In genomic region chr9:129225815-129226214, GRCh38 we compare ENCODE assay signal across 8 cellular contexts. TPM values are rescaled to one million over a fixed set of nuclear protein-coding genes. Genes with fewer than 3 reads are reported as not detected.
DNase-seq lines count a peak whose midpoint lies in the region; ATAC-seq and TF ChIP-seq lines count a peak whose summit lies in the region.

No MANE protein-coding gene starts in this region.

- ATAC-seq in CD4-positive, CD25-positive, alpha-beta regulatory T cell (ENCODE audit: low read depth in 2 of 2) = peak; percentile 53
- no peak for ATAC-seq in GM18858 (IDR thresholded peaks at IDR 0.05; ENCODE audit: unreplicated experiment)

- TF ChIP-seq POLR2A in transverse colon (IDR thresholded peaks at IDR 0.05) = no peak

- H3K36me3 ChIP-seq in CD4-positive, CD25-positive, alpha-beta regulatory T cell (ENCODE audit: control insufficient read depth, insufficient read depth, low read length) = no peaks in the 10 kb centered on the region
- no peaks in the 10 kb centered on the region for H3K36me3 ChIP-seq in transverse colon

- H3K4me1 ChIP-seq in CD4-positive, CD25-positive, alpha-beta regulatory T cell (ENCODE audit: control insufficient read depth, insufficient read depth, low read length, poor library complexity, severe bottlenecking) = peaks cover 23% of the 10 kb centered on the region
- peaks cover 0 to 6% (median 0%) of the 10 kb centered on the region in 4 donors for H3K4me1 ChIP-seq in transverse colon

- in situ Hi-C loops in transverse colon (cut with MboI; ENCODE audit: low pct_ligation_motif_present in 1 of 4, low pct_unique_long_range_greater_than_20kb in 1 of 4, low sequenced_read_pairs in 3 of 4) = no loop called here

- peaks cover 5% of the 10 kb centered on the region for H3K27me3 Mint-ChIP-seq in CD4-positive, CD25-positive, alpha-beta regulatory T cell
- H3K27me3 Mint-ChIP-seq in MCF 10A (ENCODE audit: insufficient read depth, unreplicated experiment) = no peaks in the 10 kb centered on the region

- H3K27ac Mint-ChIP-seq in CD4-positive, CD25-positive, alpha-beta regulatory T cell = peak overlapping the region in 2 of 3 donors; percentile 21 to 85
- H3K27ac Mint-ChIP-seq in MCF 10A (ENCODE audit: low read depth, unreplicated experiment) = no peak overlapping the region

- no peak overlapping the region for H3K4me3 ChIP-seq in CD4-positive, CD25-positive, alpha-beta regulatory T cell (ENCODE audit: low read depth, low read length)
- no peak overlapping the region for H3K4me3 ChIP-seq in transverse colon

- no peaks in the 10 kb centered on the region for H3K27me3 ChIP-seq in CD4-positive, CD25-positive, alpha-beta regulatory T cell (ENCODE audit: control insufficient read depth, insufficient read depth, low read length)
- H3K27me3 ChIP-seq in transverse colon = no peaks in the 10 kb centered on the region

- CTCF ChIA-PET in MCF 10A (lab: Yijun Ruan, JAX) = interaction anchor here (0.6 kb wide), 1 partner anchor 302 kb away, joined by 3 read pairs; no protein-coding TSS in a partner anchor

- H3K9me3 Mint-ChIP-seq in CD4-positive, CD25-positive, alpha-beta regulatory T cell = no peaks in the 10 kb centered on the region
- no peaks in the 10 kb centered on the region for H3K9me3 Mint-ChIP-seq in MCF 10A (ENCODE audit: unreplicated experiment)

- H3K27ac ChIP-seq in CD4-positive, CD25-positive, alpha-beta regulatory T cell (ENCODE audit: insufficient read depth, low read length, poor library complexity, severe bottlenecking) = no peak overlapping the region
- peak overlapping the region in 3 of 4 donors; percentile 7 to 37 (median 17) for H3K27ac ChIP-seq in transverse colon

- WGBS in transverse colon (ENCODE audit: low coverage in 1 of 2), 2 donors = 5 to 9% methylated on average over 8 to 11 of the region's 12 CpGs

- POLR2A ChIA-PET in MCF 10A (lab: Yijun Ruan, JAX) = no interaction called here

- no TSS peak for BruUV-seq in MCF 10A (replicated peaks; lab: Mats Ljungman, UMichigan)

- no peak for TF ChIP-seq EP300 in transverse colon (IDR thresholded peaks at IDR 0.05; ENCODE audit: low read depth)

- intact Hi-C loops in MCF 10A (cut with micrococcal nuclease) (no loop called here), transverse colon (cut with DNase I; ENCODE audit: low total_unique reads) (no loop called here)

- no peaks in the 10 kb centered on the region for H3K36me3 Mint-ChIP-seq in CD4-positive, CD25-positive, alpha-beta regulatory T cell
- H3K36me3 Mint-ChIP-seq in MCF 10A (ENCODE audit: insufficient read depth, unreplicated experiment) = no peaks in the 10 kb centered on the region

- H3K4me1 Mint-ChIP-seq in CD4-positive, CD25-positive, alpha-beta regulatory T cell = peaks cover 0 to 33% (median 18%) of the 10 kb centered on the region in 4 donors
- H3K4me1 Mint-ChIP-seq in MCF 10A (ENCODE audit: insufficient read depth, unreplicated experiment) = peaks cover 4% of the 10 kb centered on the region

- no peaks in the 10 kb centered on the region for H3K9me3 ChIP-seq in CD4-positive, CD25-positive, alpha-beta regulatory T cell (ENCODE audit: control insufficient read depth in 2 of 2, low read length in 2 of 2)
- no peaks in the 10 kb centered on the region for H3K9me3 ChIP-seq in transverse colon

- peak in 2 of 3 donors; percentile 29 to 72 for DNase-seq in CD4-positive, CD25-positive, alpha-beta regulatory T cell
- DNase-seq in MCF 10A (ENCODE audit: unreplicated experiment) (peak; percentile 68), left kidney (ENCODE audit: low read depth, low spot score) (peak; percentile 83), transverse colon (peak; percentile 60), NCI-H1105 treated with DMSO at 0.1 percent for 48 hours (lab: John Stamatoyannopoulos, UW) (no peak), NCI-H1048 (lab: John Stamatoyannopoulos, UW) (no peak)

- peak overlapping the region in 1 of 4 donors; percentile 48 for H3K4me3 Mint-ChIP-seq in CD4-positive, CD25-positive, alpha-beta regulatory T cell
- no peak overlapping the region for H3K4me3 Mint-ChIP-seq in MCF 10A (ENCODE audit: unreplicated experiment)

- TF ChIP-seq CTCF in MCF 10A (IDR thresholded peaks at IDR 0.05; ENCODE audit: unreplicated experiment) (no peak), transverse colon (IDR thresholded peaks at IDR 0.05) (no peak)

TF ChIP-seq in PFSK-1, 5 proteins besides CTCF, POLR2A, EP300 and RAD21:
- no peak for TF ChIP-seq REST (IDR thresholded peaks at IDR 0.05; ENCODE audit: insufficient read depth in 1 of 2, low read depth in 2 of 2, low read length in 2 of 2)
- TF ChIP-seq FOXP2 (optimal IDR thresholded peaks at IDR 0.05; ENCODE audit: borderline replicate concordance, extremely low read depth, extremely low read length, insufficient read depth) = peak; percentile 84
- TF ChIP-seq TAF1 (IDR thresholded peaks at IDR 0.05; ENCODE audit: borderline replicate concordance, insufficient read depth, low read length) = no peak
- TF ChIP-seq SIN3A (IDR thresholded peaks at IDR 0.05; ENCODE audit: borderline replicate concordance, insufficient read depth, low read length) = peak; percentile 22; the same call in 1 of the 2 replicates
- TF ChIP-seq POLR2AphosphoS5 (IDR thresholded peaks at IDR 0.05; ENCODE audit: low read depth, low read length) = no peak

RNA-seq across cellular contexts. Expression of gene IER5L, which starts 47.8 kb away (rescaled TPM):
- 2.7 TPM for total RNA-seq in CD4-positive, CD25-positive, alpha-beta regulatory T cell
- not detected for polyA plus RNA-seq in CD4-positive, CD25-positive, alpha-beta regulatory T cell
- 58.6 TPM for polyA plus RNA-seq in PFSK-1 (2012; ENCODE audit: insufficient read length, low read depth)
- 11.9 and 13.4 TPM in 2 replicates for total RNA-seq in MCF 10A (2022)
- 1 to 10 TPM; 1.8 to 6.5 (median 5.2) TPM for total RNA-seq in transverse colon

Comparison
In these comparisons a context has a peak if more than half of its experiments do, and no peak if none do; other contexts are left out.
1. DNase-seq: peak in CD4-positive, CD25-positive, alpha-beta regulatory T cell (2 of 3), MCF 10A (single experiment), left kidney (single experiment) and transverse colon (single experiment); none in NCI-H1105 treated with DMSO at 0.1 percent for 48 hours (single experiment) and NCI-H1048 (single experiment).